In genomic region chr6:44489912-44490604, GRCh38 we compare ENCODE assay signal across 8 cellular contexts.
DNase-seq lines count a peak whose midpoint lies in the region; ATAC-seq and TF ChIP-seq lines count a peak whose summit lies in the region.

No MANE protein-coding gene starts in this region.

- H4K8ac ChIP-seq in IMR-90 (ENCODE audit: low read depth in 2 of 2, low read length in 2 of 2): peak overlapping the region; percentile 57 to 81

- H2AK9ac ChIP-seq in IMR-90 (replicated peaks; ENCODE audit: low read depth, low read length, poor library complexity): peak overlapping the region; percentile 70

- DNase-seq in IMR-90: peak; percentile 99
- DNase-seq in breast epithelium (ENCODE audit: low spot score in 2 of 2): peak in 1 of 2 donors; percentile 53
- DNase-seq in kidney tubule cell (ENCODE audit: low spot score): peak; percentile 95
- peak; percentile 19 for DNase-seq in thoracic aorta (ENCODE audit: low spot score)
- DNase-seq in NCI-H2107 (lab: John Stamatoyannopoulos, UW): no peak
- DNase-seq in mesenteric fat pad (ENCODE audit: low spot score): no peak
- no peak for DNase-seq in CD8-positive, alpha-beta T cell

- no peaks in the 10 kb centered on the region for H3K36me3 Mint-ChIP-seq in CD8-positive, alpha-beta T cell

- H3K36me3 ChIP-seq in IMR-90 (ENCODE audit: control insufficient read depth, insufficient read depth, low read length) (no peaks in the 10 kb centered on the region), breast epithelium (no peaks in the 10 kb centered on the region), thoracic aorta (no peaks in the 10 kb centered on the region)
- no peaks in the 10 kb centered on the region for H3K36me3 ChIP-seq in CD8-positive, alpha-beta T cell (ENCODE audit: insufficient read depth, low read length)

- no peaks in the 10 kb centered on the region for H4K20me1 ChIP-seq in IMR-90 (ENCODE audit: insufficient read depth, low read length)

- dilution Hi-C loops in IMR-90 (cut with HindIII; ENCODE audit: low sequenced_read_pairs, unreplicated experiment): no loop called here

- WGBS in IMR-90 (ENCODE audit: extremely low coverage in 2 of 2, insufficient read length in 1 of 2), 2 experiments: 70% methylated on average over 2 of the region's 6 CpGs; no CpG with 5 or more reads in 1 of the 2 experiments

- peak overlapping the region; percentile 81 for H2AFZ ChIP-seq in IMR-90 (replicated peaks; ENCODE audit: low read length, poor library complexity)

- H2BK20ac ChIP-seq in IMR-90 (ENCODE audit: low read depth, low read length): peak overlapping the region; percentile 73

- peak; percentile 58 for TF ChIP-seq POLR2A in IMR-90 (IDR thresholded peaks at IDR 0.05; ENCODE audit: low read depth, low read length)
- no peak for TF ChIP-seq POLR2A in breast epithelium (IDR thresholded peaks at IDR 0.05)

- H3K4me1 ChIP-seq in IMR-90 (ENCODE audit: control insufficient read depth, insufficient read depth, low read length) (peaks cover 14% of the 10 kb centered on the region), breast epithelium (peaks cover 0 to 3% of the 10 kb centered on the region in 2 donors), thoracic aorta (ENCODE audit: control insufficient read depth in 1 of 2, low read depth in 2 of 2) (peaks cover 4 to 14% of the 10 kb centered on the region in 2 donors)
- H3K4me1 ChIP-seq in CD8-positive, alpha-beta T cell (ENCODE audit: insufficient read depth, low read length): no peaks in the 10 kb centered on the region

- peak overlapping the region; percentile 87 for H3K23ac ChIP-seq in IMR-90 (ENCODE audit: low read depth, low read length)

- CTCF ChIA-PET in IMR-90 (lab: Yijun Ruan, JAX): interaction anchor here (0.8 to 2.1 kb wide), 3 partner anchors 15 to 141 kb away, joined by 3 to 15 read pairs (median 3); no protein-coding TSS in a partner anchor
- CTCF ChIA-PET in CD8-positive, alpha-beta T cell (lab: Charles Lee): interaction anchor here (0.7 to 2.1 kb wide), 2 partner anchors 13 to 14 kb away, joined by 4 to 12 read pairs; no protein-coding TSS in a partner anchor

- ATAC-seq in IMR-90 (ENCODE audit: low read depth): peak; percentile 85
- ATAC-seq in thoracic aorta (ENCODE audit: insufficient number of reproducible peaks, low FRiP score, low read depth): peak; percentile 76
- ATAC-seq in GM18502 (IDR thresholded peaks at IDR 0.05; ENCODE audit: poor library complexity, unreplicated experiment): no peak
- ATAC-seq in CD8-positive, alpha-beta T cell: no peak

- peak overlapping the region; percentile 70 for H3K4me2 ChIP-seq in IMR-90 (ENCODE audit: low read depth, low read length)

- peak overlapping the region; percentile 79 for H3K14ac ChIP-seq in IMR-90 (replicated peaks; ENCODE audit: low read depth, low read length)

- H3K56ac ChIP-seq in IMR-90 (ENCODE audit: extremely low read depth, insufficient read depth, low read length): peak overlapping the region; percentile 74

- H3K27me3 Mint-ChIP-seq in CD8-positive, alpha-beta T cell (ENCODE audit: low read depth): peaks cover 13% of the 10 kb centered on the region

- H3K4me1 Mint-ChIP-seq in CD8-positive, alpha-beta T cell (ENCODE audit: low read depth): no peaks in the 10 kb centered on the region

- H3K27ac Mint-ChIP-seq in CD8-positive, alpha-beta T cell: no peak overlapping the region

- H3K4me3 Mint-ChIP-seq in CD8-positive, alpha-beta T cell: no peak overlapping the region

- in situ Hi-C loops in IMR-90 (cut with MboI; ENCODE audit: low sequenced_read_pairs): loop anchor here (10.0 to 25.0 kb wide), 2 partner anchors 935 to 1222 kb away; no protein-coding TSS in a partner anchor

- peaks cover 11% of the 10 kb centered on the region for H3K9me1 ChIP-seq in IMR-90 (ENCODE audit: insufficient read depth, low read length)

- peak overlapping the region; percentile 89 for H4K91ac ChIP-seq in IMR-90 (ENCODE audit: insufficient read depth, low read depth, low read length)

- peak overlapping the region; percentile 9; the same call in 1 of the 2 replicates for H3K4me3 ChIP-seq in IMR-90 (ENCODE audit: insufficient read depth, low read depth, low read length)
- peak overlapping the region in 1 of 3 donors; percentile 17 for H3K4me3 ChIP-seq in breast epithelium
- H3K4me3 ChIP-seq in thoracic aorta: peak overlapping the region; percentile 15
- H3K4me3 ChIP-seq in CD8-positive, alpha-beta T cell (ENCODE audit: low read depth, low read length): no peak overlapping the region

- peak overlapping the region; percentile 51 for H4K5ac ChIP-seq in IMR-90 (ENCODE audit: low read depth, low read length)

- H3K27me3 ChIP-seq in IMR-90 (ENCODE audit: control insufficient read depth, insufficient read depth, low read length) (peaks cover 4% of the 10 kb centered on the region; the same call in 1 of the 2 replicates), breast epithelium (no peaks in the 10 kb centered on the region), thoracic aorta (replicated peaks; ENCODE audit: insufficient read depth) (no peaks in the 10 kb centered on the region)
- no peaks in the 10 kb centered on the region for H3K27me3 ChIP-seq in CD8-positive, alpha-beta T cell (ENCODE audit: insufficient read depth, low read length)

- H3K9ac ChIP-seq in IMR-90 (ENCODE audit: low read depth, low read length): peak overlapping the region; percentile 37

- POLR2A ChIA-PET in IMR-90 (lab: Charles Lee; ENCODE audit: unreplicated experiment): interaction anchor here (0.6 kb wide), 1 partner anchor 12 kb away, joined by 3 read pairs; no protein-coding TSS in a partner anchor
- POLR2A ChIA-PET in CD8-positive, alpha-beta T cell (lab: Charles Lee): no interaction called here

- H3K9me3 Mint-ChIP-seq in CD8-positive, alpha-beta T cell: no peaks in the 10 kb centered on the region

- H3K4ac ChIP-seq in IMR-90 (ENCODE audit: low read depth, low read length): peak overlapping the region; percentile 71

- H3K9me3 ChIP-seq in IMR-90 (ENCODE audit: control insufficient read depth, insufficient read depth, low read length) (no peaks in the 10 kb centered on the region), breast epithelium (no peaks in the 10 kb centered on the region), thoracic aorta (no peaks in the 10 kb centered on the region)
- H3K9me3 ChIP-seq in CD8-positive, alpha-beta T cell (ENCODE audit: low read length): no peaks in the 10 kb centered on the region

- peak overlapping the region; percentile 86 for H2BK120ac ChIP-seq in IMR-90 (ENCODE audit: low read depth, low read length)

- peak overlapping the region; percentile 86 for H2AK5ac ChIP-seq in IMR-90 (ENCODE audit: low read depth, low read length)

- intact Hi-C loops in IMR-90 (cut with micrococcal nuclease): no loop called here
- intact Hi-C loops in breast epithelium (cut with DNase I; ENCODE audit: low total_unique reads): no loop called here
- intact Hi-C loops in CD8-positive, alpha-beta T cell (cut with DNase I, micrococcal nuclease): no loop called here

- no TSS peak for BruUV-seq in IMR-90 (replicated peaks; lab: Mats Ljungman, UMichigan)

- no peaks in the 10 kb centered on the region for H3K79me1 ChIP-seq in IMR-90 (ENCODE audit: low read depth in 1 of 2, low read length in 2 of 2)

- H3K18ac ChIP-seq in IMR-90 (ENCODE audit: low read depth, low read length): peak overlapping the region; percentile 75

- no peak for TF ChIP-seq CTCF in IMR-90 (conservative IDR thresholded peaks at IDR 0.05; ENCODE audit: low read depth, low read length)
- TF ChIP-seq CTCF in breast epithelium (IDR thresholded peaks at IDR 0.05): no peak
- no peak for TF ChIP-seq CTCF in thoracic aorta (IDR thresholded peaks at IDR 0.05)
- no peak for TF ChIP-seq CTCF in CD8-positive, alpha-beta T cell (IDR thresholded peaks at IDR 0.05)

- H2BK5ac ChIP-seq in IMR-90 (ENCODE audit: low read depth, low read length, poor library complexity, severe bottlenecking): peak overlapping the region; percentile 87

- TF ChIP-seq RAD21 in IMR-90 (IDR thresholded peaks at IDR 0.05; ENCODE audit: low read length): no peak

- H2BK15ac ChIP-seq in IMR-90 (ENCODE audit: low read depth, low read length): peak overlapping the region; percentile 64; the same call in 2 of the 3 replicates

- H3K27ac ChIP-seq in IMR-90 (ENCODE audit: insufficient read depth, low read length) (peak overlapping the region; percentile 68), breast epithelium (peak overlapping the region; percentile 93 to 94), thoracic aorta (peak overlapping the region in 1 of 2 donors; percentile 22)
- no peak overlapping the region for H3K27ac ChIP-seq in CD8-positive, alpha-beta T cell (ENCODE audit: low read depth, low read length)

TF ChIP-seq in IMR-90, 13 proteins besides CTCF, POLR2A, EP300 and RAD21:
- peak; percentile 63; the same call in 1 of the 2 replicates for TF ChIP-seq BHLHE40 (IDR thresholded peaks at IDR 0.05; ENCODE audit: low read depth, low read length)
- no peak for TF ChIP-seq SMC3 (IDR thresholded peaks at IDR 0.05; ENCODE audit: low read depth, low read length)
- TF ChIP-seq RFX5 (IDR thresholded peaks at IDR 0.05; ENCODE audit: low read depth, low read length): no peak
- peak; percentile 95 for TF ChIP-seq FOS (IDR thresholded peaks at IDR 0.05; ENCODE audit: low read depth, low read length)
- TF ChIP-seq MAZ (IDR thresholded peaks at IDR 0.05; ENCODE audit: borderline replicate concordance, low read depth, low read length): peak; percentile 48; the same call in 1 of the 2 replicates
- TF ChIP-seq RCOR1 (IDR thresholded peaks at IDR 0.05; ENCODE audit: insufficient replicate concordance, low read length): peak; percentile 98
- no peak for TF ChIP-seq NFE2L2 (IDR thresholded peaks at IDR 0.05; ENCODE audit: low read depth, low read length)
- peak; percentile 85 for TF ChIP-seq CEBPB (IDR thresholded peaks at IDR 0.05; ENCODE audit: low read depth, low read length)

Comparison
In these comparisons a context has a peak if more than half of its experiments do, and no peak if none do; other contexts are left out.
1. ATAC-seq: peak in IMR-90 (single experiment) and thoracic aorta (single experiment); none in GM18502 (single experiment) and CD8-positive, alpha-beta T cell (single experiment).
2. DNase-seq: peak in IMR-90 (single experiment), kidney tubule cell (single experiment) and thoracic aorta (single experiment); none in NCI-H2107 (single experiment), mesenteric fat pad (single experiment) and CD8-positive, alpha-beta T cell (0 of 7).